Comparison of ENCODE assay signal across 1 cellular context in the genomic region with DNA sequence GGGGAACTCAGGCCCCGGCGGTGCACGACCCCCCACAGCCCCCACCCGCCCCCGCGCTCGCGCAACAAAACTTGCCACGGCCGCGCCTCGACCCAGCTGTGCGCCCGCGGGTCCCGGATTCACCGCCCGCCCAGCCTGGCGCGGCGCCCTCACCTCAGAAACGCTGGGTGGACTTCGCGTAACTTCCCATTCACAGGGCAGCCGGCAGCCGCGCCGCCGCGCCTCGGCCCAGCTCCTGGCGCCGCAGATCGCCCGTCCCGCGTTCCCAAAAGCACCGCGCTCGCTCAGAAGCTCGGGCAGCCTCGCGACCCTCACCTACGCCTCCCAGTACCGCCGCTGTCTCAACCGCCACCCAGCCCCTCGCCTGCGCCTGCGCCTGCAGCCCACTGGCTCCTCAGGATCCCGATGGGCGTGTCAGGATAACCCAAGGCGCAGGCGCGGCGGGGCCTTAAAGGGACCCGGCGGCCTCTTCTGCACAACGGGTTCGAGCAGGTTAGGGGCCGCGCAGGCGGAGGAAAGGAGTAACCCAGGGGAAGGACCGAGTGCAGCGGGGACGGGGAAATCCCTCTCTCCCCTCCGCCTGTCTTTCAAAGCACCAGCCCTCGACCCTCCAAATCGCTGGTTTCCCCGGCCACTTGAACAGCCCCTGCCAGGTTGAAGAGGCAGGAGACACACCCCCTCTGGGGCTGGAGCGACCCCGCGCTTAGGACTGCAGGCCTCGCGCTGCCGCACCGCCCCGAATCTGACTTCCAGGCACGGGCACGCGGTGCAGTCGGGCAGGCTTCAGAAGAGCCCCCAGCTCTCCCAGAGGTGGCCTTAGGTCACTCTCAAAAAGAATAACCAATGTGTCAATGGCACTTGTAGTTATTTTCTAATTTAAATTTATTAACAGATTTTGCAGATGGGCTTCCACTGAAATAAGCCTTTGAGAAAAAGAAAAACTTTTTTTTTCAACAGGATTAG.
TF ChIP-seq lines count a peak whose summit lies in the region.

Gene NBPF1, minus strand, starts transcription at position 380 of the 963 bp plus-strand sequence.

TF ChIP-seq in HCT116, 20 proteins besides CTCF, POLR2A, EP300 and RAD21 (continued from another document):
- TF ChIP-seq, protein P1, sequence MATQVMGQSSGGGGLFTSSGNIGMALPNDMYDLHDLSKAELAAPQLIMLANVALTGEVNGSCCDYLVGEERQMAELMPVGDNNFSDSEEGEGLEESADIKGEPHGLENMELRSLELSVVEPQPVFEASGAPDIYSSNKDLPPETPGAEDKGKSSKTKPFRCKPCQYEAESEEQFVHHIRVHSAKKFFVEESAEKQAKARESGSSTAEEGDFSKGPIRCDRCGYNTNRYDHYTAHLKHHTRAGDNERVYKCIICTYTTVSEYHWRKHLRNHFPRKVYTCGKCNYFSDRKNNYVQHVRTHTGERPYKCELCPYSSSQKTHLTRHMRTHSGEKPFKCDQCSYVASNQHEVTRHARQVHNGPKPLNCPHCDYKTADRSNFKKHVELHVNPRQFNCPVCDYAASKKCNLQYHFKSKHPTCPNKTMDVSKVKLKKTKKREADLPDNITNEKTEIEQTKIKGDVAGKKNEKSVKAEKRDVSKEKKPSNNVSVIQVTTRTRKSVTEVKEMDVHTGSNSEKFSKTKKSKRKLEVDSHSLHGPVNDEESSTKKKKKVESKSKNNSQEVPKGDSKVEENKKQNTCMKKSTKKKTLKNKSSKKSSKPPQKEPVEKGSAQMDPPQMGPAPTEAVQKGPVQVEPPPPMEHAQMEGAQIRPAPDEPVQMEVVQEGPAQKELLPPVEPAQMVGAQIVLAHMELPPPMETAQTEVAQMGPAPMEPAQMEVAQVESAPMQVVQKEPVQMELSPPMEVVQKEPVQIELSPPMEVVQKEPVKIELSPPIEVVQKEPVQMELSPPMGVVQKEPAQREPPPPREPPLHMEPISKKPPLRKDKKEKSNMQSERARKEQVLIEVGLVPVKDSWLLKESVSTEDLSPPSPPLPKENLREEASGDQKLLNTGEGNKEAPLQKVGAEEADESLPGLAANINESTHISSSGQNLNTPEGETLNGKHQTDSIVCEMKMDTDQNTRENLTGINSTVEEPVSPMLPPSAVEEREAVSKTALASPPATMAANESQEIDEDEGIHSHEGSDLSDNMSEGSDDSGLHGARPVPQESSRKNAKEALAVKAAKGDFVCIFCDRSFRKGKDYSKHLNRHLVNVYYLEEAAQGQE (IDR thresholded peaks at IDR 0.05; ENCODE audit: low read depth): no peak
- TF ChIP-seq CBX3 (IDR thresholded peaks at IDR 0.05; ENCODE audit: low read depth) (no peak), ZFX (IDR thresholded peaks at IDR 0.05) (peak; percentile 91; the same call in 1 of the 2 replicates), EZH2 (IDR thresholded peaks at IDR 0.05) (no peak), YY1 (IDR thresholded peaks at IDR 0.05; ENCODE audit: extremely low read depth, insufficient replicate concordance, low read depth, low read length) (peak; percentile 0), ZNF274 (IDR thresholded peaks at IDR 0.05; ENCODE audit: low read depth, low read length) (no peak), SP1 (IDR thresholded peaks at IDR 0.05; ENCODE audit: low read depth) (no peak), JUND (IDR thresholded peaks at IDR 0.05) (no peak), FOSL1 (IDR thresholded peaks at IDR 0.05; ENCODE audit: low read depth) (no peak), EZH2phosphoT487 (IDR thresholded peaks at IDR 0.05; ENCODE audit: borderline replicate concordance) (no peak), CEBPB (IDR thresholded peaks at IDR 0.05; ENCODE audit: low read depth) (no peak), ZBTB33 (IDR thresholded peaks at IDR 0.05; ENCODE audit: extremely low read depth, insufficient replicate concordance, low read length) (peak; percentile 37), TCF7L2 (IDR thresholded peaks at IDR 0.05; ENCODE audit: borderline replicate concordance, extremely low read depth, insufficient read depth, insufficient read length) (peak; percentile 89)
- TF ChIP-seq, protein P2, sequence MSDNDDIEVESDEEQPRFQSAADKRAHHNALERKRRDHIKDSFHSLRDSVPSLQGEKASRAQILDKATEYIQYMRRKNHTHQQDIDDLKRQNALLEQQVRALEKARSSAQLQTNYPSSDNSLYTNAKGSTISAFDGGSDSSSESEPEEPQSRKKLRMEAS (IDR thresholded peaks at IDR 0.05): no peak
